8 cellular contexts compared by ENCODE assay signal in genomic region chr17:80414508-80414802, GRCh38. TPM values are rescaled to one million over a fixed set of nuclear protein-coding genes. Genes with fewer than 3 reads are reported as not detected.
A peak's percentile ranks its signal among the peaks of the same experiment; 100 is the strongest.
DNase-seq lines count a peak whose midpoint lies in the region; ATAC-seq, FAIRE-seq and TF ChIP-seq lines count a peak whose summit lies in the region.

No MANE protein-coding gene starts in this region.

- H3K4me2 ChIP-seq in DND-41 (ENCODE audit: insufficient read depth, low read length) = peak overlapping the region; percentile 99
- peak overlapping the region; percentile 93 for H3K4me2 ChIP-seq in HepG2 (ENCODE audit: low read depth, low read length)

- DNase-seq in DND-41 = no peak
- DNase-seq in HepG2 (ENCODE audit: low spot score) = peak; percentile 20
- DNase-seq in thyroid gland = peak in 1 of 2 donors; percentile 13
- no peak for DNase-seq in stimulated activated CD4-positive, alpha-beta T cell treated with anti-CD3 and anti-CD28 coated beads, Interleukin-4, amount 100 ng/mL, for 1 hour
- DNase-seq in AML-193 (lab: John Stamatoyannopoulos, UW) = no peak
- no peak for DNase-seq in activated gamma-delta T cell treated with Interleukin-2 at 50 U/mL for 16 hours

- POLR2A ChIA-PET in HepG2 (lab: Yijun Ruan, JAX) = interaction anchor here (2.7 kb wide), 1 partner anchor 40 kb away, joined by 10 read pairs; no protein-coding TSS in a partner anchor

- H4K20me1 ChIP-seq in DND-41 (ENCODE audit: insufficient read depth, low read length) (peaks cover 9% of the 10 kb centered on the region; the same call in 1 of the 2 replicates), HepG2 (ENCODE audit: insufficient read depth, low read length) (no peaks in the 10 kb centered on the region; the same call in 1 of the 2 replicates)

- peak overlapping the region; percentile 93 for H3K9ac ChIP-seq in DND-41 (ENCODE audit: low read depth, low read length)
- H3K9ac ChIP-seq in HepG2 (ENCODE audit: insufficient read depth, low read depth, low read length) = peak overlapping the region; percentile 92

- TF ChIP-seq CTCF in DND-41 (IDR thresholded peaks at IDR 0.05; ENCODE audit: borderline replicate concordance, extremely low read depth, low read length, poor library complexity, severe bottlenecking) = no peak
- peak; percentile 48 for TF ChIP-seq CTCF in HepG2 (CRISPR knock-in tag; IDR thresholded peaks at IDR 0.05)
- TF ChIP-seq CTCF in thyroid gland (IDR thresholded peaks at IDR 0.05) = peak in 1 of 6 experiments; percentile 8

- no peak for TF ChIP-seq EP300 in HepG2 (IDR thresholded peaks at IDR 0.05; ENCODE audit: low read depth in 2 of 2, low read length in 2 of 2)
- TF ChIP-seq EP300 in HepG2 (CRISPR knock-in tag; IDR thresholded peaks at IDR 0.05; ENCODE audit: borderline replicate concordance) = no peak

- in situ Hi-C loops in HepG2 (cut with HindIII; ENCODE audit: extremely low pct_ligation_motif_present, low pct_unique_long_range_greater_than_20kb) = no loop called here

- BruUV-seq in HepG2 (replicated peaks; lab: Mats Ljungman, UMichigan) = no TSS peak

- H3K4me3 ChIP-seq in DND-41 (ENCODE audit: low read depth in 1 of 2, low read length in 2 of 2) = peak overlapping the region; percentile 93 to 98; a peak in 3 of 4 replicates
- H3K4me3 ChIP-seq in HepG2 (replicated peaks in 1 of 3; ENCODE audit: insufficient read depth in 1 of 3, low read depth in 2 of 3, low read length in 3 of 3) = peak overlapping the region; percentile 72 to 99 (median 90)
- peak overlapping the region; percentile 49 to 94 (median 94) for H3K4me3 ChIP-seq in thyroid gland (replicated peaks in 1 of 3)

- H3K79me2 ChIP-seq in DND-41 (ENCODE audit: insufficient read depth, low read length) (peaks cover 15% of the 10 kb centered on the region), HepG2 (ENCODE audit: insufficient read depth, low read length) (peaks cover 7% of the 10 kb centered on the region)

- TF ChIP-seq POLR2A in HepG2 (IDR thresholded peaks at IDR 0.05; ENCODE audit: insufficient read depth in 1 of 2, low read depth in 2 of 2, low read length in 2 of 2) (no peak), thyroid gland (IDR thresholded peaks at IDR 0.05) (no peak)

- H3K27me3 ChIP-seq in DND-41 (ENCODE audit: insufficient read depth, low read length, poor library complexity) = peaks cover 4% of the 10 kb centered on the region
- peaks cover 0 to 2% of the 10 kb centered on the region in 2 experiments; a peak in 3 of 5 replicates for H3K27me3 ChIP-seq in HepG2 (ENCODE audit: control insufficient read depth in 1 of 2, insufficient read depth in 2 of 2, low read length in 2 of 2)
- no peaks in the 10 kb centered on the region for H3K27me3 ChIP-seq in thyroid gland

- FAIRE-seq in HepG2 (lab: Jason Lieb, UNC) = no peak

- H3K4me1 ChIP-seq in DND-41 (ENCODE audit: insufficient read depth, low read length) (peaks cover 29% of the 10 kb centered on the region), HepG2 (ENCODE audit: insufficient read depth, low read length) (peaks cover 41% of the 10 kb centered on the region), thyroid gland (peaks cover 16 to 23% of the 10 kb centered on the region in 2 donors)

- ATAC-seq in DND-41 (ENCODE audit: insufficient read depth, low read depth) = no peak
- ATAC-seq in HG03280 (IDR thresholded peaks at IDR 0.05; ENCODE audit: unreplicated experiment) = peak; percentile 5
- no peak; the same call in 2 of the 3 replicates for ATAC-seq in HepG2

- H3K36me3 ChIP-seq in DND-41 (ENCODE audit: insufficient read depth, low read length) (peaks cover 23% of the 10 kb centered on the region), HepG2 (replicated peaks in 1 of 2; ENCODE audit: control insufficient read depth in 1 of 2, insufficient read depth in 2 of 2, low read length in 2 of 2) (peaks cover 5 to 15% of the 10 kb centered on the region in 2 experiments; a peak in 2 of 5 replicates), thyroid gland (no peaks in the 10 kb centered on the region)

- TF ChIP-seq RAD21 in HepG2 (CRISPR knock-in tag; IDR thresholded peaks at IDR 0.05) = no peak

- WGBS in HepG2 (ENCODE audit: low lambda C conversion rate) = 0% methylated on average over 8 of the region's 15 CpGs
- WGBS in thyroid gland, 2 donors = 0% methylated on average over 9 to 10 of the region's 15 CpGs

- H2AFZ ChIP-seq in DND-41 (ENCODE audit: low read depth, low read length) (peak overlapping the region; percentile 95), HepG2 (ENCODE audit: low read length) (no peak overlapping the region)

- CTCF ChIA-PET in HepG2 (lab: Yijun Ruan, JAX; ENCODE audit: low intra/inter-chr PET ratio, low total read pairs) = no interaction called here

- intact Hi-C loops in HepG2 (cut with micrococcal nuclease; ENCODE audit: unreplicated experiment) (no loop called here), thyroid gland (cut with DNase I) (no loop called here)

- H3K27ac ChIP-seq in DND-41 (ENCODE audit: low read length) (no peak overlapping the region), angular gyrus (ENCODE audit: low read depth, low read length) (peak overlapping the region; percentile 93), HepG2 (ENCODE audit: extremely low read length, insufficient read depth, low read length) (peak overlapping the region; percentile 89), thyroid gland (peak overlapping the region in 2 of 3 donors; percentile 95 to 98)

- H3K9me3 ChIP-seq in DND-41 (ENCODE audit: insufficient read depth, low read length, severe bottlenecking) = no peaks in the 10 kb centered on the region
- no peaks in the 10 kb centered on the region for H3K9me3 ChIP-seq in HepG2 (ENCODE audit: low read length)
- H3K9me3 ChIP-seq in thyroid gland = no peaks in the 10 kb centered on the region

TF ChIP-seq in HepG2, 621 proteins besides CTCF, POLR2A, EP300 and RAD21 (continues in another document):
- TF ChIP-seq STAG1 (CRISPR knock-in tag; IDR thresholded peaks at IDR 0.05) (peak; percentile 38), KLF13 (CRISPR knock-in tag; IDR thresholded peaks at IDR 0.05) (0 out of 2 replicates have a peak, but pooled peaks have one; percentile 4), ZNF724P (CRISPR knock-in tag; IDR thresholded peaks at IDR 0.05; ENCODE audit: borderline replicate concordance) (peak; percentile 3; the same call in 1 of the 2 replicates), ZNF800 (CRISPR knock-in tag; IDR thresholded peaks at IDR 0.05) (0 out of 2 replicates have a peak, but pooled peaks have one; percentile 18), ZNF138 (CRISPR knock-in tag; IDR thresholded peaks at IDR 0.05; ENCODE audit: low read depth) (peak; percentile 34; the same call in 1 of the 2 replicates), MEF2D (CRISPR knock-in tag; IDR thresholded peaks at IDR 0.05) (0 out of 2 replicates have a peak, but pooled peaks have one; percentile 7)

RNA-seq across cellular contexts. Expression of gene ENDOV, which starts 0.5 kb away (rescaled TPM):
- total RNA-seq in HepG2 (2016; rRNA removed; fragmentation: Illumina TruSeq; extraction: Trizol) (15.1 and 16.0 TPM in 2 replicates), thyroid gland (10 to 100 TPM; 18.8 to 37.1 (median 21.2) TPM)
- total RNA-seq in HepG2 (2016; cell fraction: cytosol; rRNA removed; fragmentation: Illumina TruSeq; extraction: Trizol; ENCODE audit: low read depth) = 4.7 and 13.7 TPM in 2 replicates
- 13.4 and 18.2 TPM in 2 replicates for total RNA-seq in HepG2 (2016; cell fraction: insoluble cytoplasmic fraction; rRNA removed; fragmentation: Illumina TruSeq; extraction: Trizol)
- 11.1 and 11.3 TPM in 2 replicates for total RNA-seq in HepG2 (2016; cell fraction: membrane; rRNA removed; fragmentation: Illumina TruSeq; extraction: Trizol)
- 12.0 and 13.2 TPM in 2 replicates for total RNA-seq in HepG2 (2016; cell fraction: nucleus; rRNA removed; fragmentation: Illumina TruSeq; extraction: Trizol)
- 17.1 and 19.8 TPM in 2 replicates for polyA plus RNA-seq in HepG2 (2011; rRNA removed)
- polyA plus RNA-seq in HepG2 (2011; cell fraction: cytosol; rRNA removed) = 12.3 and 17.8 TPM in 2 replicates
- polyA plus RNA-seq in HepG2 (2011; cell fraction: nucleus; rRNA removed) = 45.5 and 45.6 TPM in 2 replicates
- polyA plus RNA-seq in HepG2 (2012) = 11.8 and 15.4 TPM in 2 replicates
- 5.9 and 6.8 TPM in 2 replicates for polyA plus RNA-seq in HepG2 (2016; cell fraction: cytosol; fragmentation: Illumina TruSeq; extraction: Trizol; ENCODE audit: low read depth)
- polyA plus RNA-seq in HepG2 (2016; cell fraction: insoluble cytoplasmic fraction; fragmentation: Illumina TruSeq; extraction: Trizol; ENCODE audit: low read depth) = 13.7 and 14.0 TPM in 2 replicates
- polyA plus RNA-seq in HepG2 (2016; cell fraction: membrane; fragmentation: Illumina TruSeq; extraction: Trizol; ENCODE audit: low read depth) = 8.4 and 8.6 TPM in 2 replicates
- 27.6 and 30.0 TPM in 2 replicates for polyA plus RNA-seq in HepG2 (2016; cell fraction: nucleus; fragmentation: Illumina TruSeq; extraction: Trizol; ENCODE audit: insufficient read depth, low read depth)
- polyA minus RNA-seq in HepG2 (2011; rRNA and poly(A)+ RNA removed; ENCODE audit: low replicate concordance) = 28.6 and 32.9 TPM in 2 replicates
- polyA minus RNA-seq in HepG2 (2011; cell fraction: cytosol; rRNA and poly(A)+ RNA removed) = 5.3 and 7.2 TPM in 2 replicates
- 33.6 and 36.6 TPM in 2 replicates for polyA minus RNA-seq in HepG2 (2011; cell fraction: nucleus; rRNA and poly(A)+ RNA removed)
